1 cellular context compared by ENCODE assay signal in the genomic region with DNA sequence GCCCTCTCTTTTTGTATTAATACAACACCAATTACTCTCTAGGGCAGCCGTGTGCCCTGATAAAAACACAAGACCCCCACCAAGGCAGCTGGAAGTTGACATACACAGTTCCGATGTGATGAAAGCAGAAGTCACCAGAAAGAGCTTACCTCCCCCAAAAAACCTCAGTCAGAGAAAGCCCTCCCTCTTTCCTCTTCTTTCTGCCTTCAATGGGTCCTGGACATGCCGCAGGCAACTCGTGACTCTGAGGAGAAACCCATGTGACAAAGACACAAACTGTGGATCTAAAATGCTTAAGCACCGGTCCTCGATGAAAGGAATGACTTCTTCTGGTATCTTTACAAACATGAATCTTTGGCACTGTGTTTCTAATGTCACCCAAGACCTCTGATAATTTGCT.
TF ChIP-seq lines count a peak whose summit lies in the region.

No MANE protein-coding gene starts in this region.

TF ChIP-seq in GM23338, 12 proteins besides CTCF, POLR2A, EP300 and RAD21:
- TF ChIP-seq, protein P1, sequence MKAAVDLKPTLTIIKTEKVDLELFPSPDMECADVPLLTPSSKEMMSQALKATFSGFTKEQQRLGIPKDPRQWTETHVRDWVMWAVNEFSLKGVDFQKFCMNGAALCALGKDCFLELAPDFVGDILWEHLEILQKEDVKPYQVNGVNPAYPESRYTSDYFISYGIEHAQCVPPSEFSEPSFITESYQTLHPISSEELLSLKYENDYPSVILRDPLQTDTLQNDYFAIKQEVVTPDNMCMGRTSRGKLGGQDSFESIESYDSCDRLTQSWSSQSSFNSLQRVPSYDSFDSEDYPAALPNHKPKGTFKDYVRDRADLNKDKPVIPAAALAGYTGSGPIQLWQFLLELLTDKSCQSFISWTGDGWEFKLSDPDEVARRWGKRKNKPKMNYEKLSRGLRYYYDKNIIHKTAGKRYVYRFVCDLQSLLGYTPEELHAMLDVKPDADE (IDR thresholded peaks at IDR 0.05) = no peak
- TF ChIP-seq EZH2phosphoT487 (IDR thresholded peaks at IDR 0.05; ENCODE audit: unreplicated experiment) (no peak), NANOG (IDR thresholded peaks at IDR 0.05; ENCODE audit: borderline replicate concordance) (no peak), ZNF114 (CRISPR knock-in tag; IDR thresholded peaks at IDR 0.05) (no peak), ZNF331 (CRISPR knock-in tag; IDR thresholded peaks at IDR 0.05; ENCODE audit: low read depth) (no peak), EZH2 (IDR thresholded peaks at IDR 0.05; ENCODE audit: low read depth, unreplicated experiment) (no peak), CREB1 (CRISPR knock-in tag; IDR thresholded peaks at IDR 0.05; ENCODE audit: low read depth) (no peak), POLR2AphosphoS5 (IDR thresholded peaks at IDR 0.05; ENCODE audit: low read depth) (no peak), STAT1 (IDR thresholded peaks at IDR 0.05; ENCODE audit: unreplicated experiment) (no peak), JUNB (IDR thresholded peaks at IDR 0.05; ENCODE audit: unreplicated experiment) (no peak)
- TF ChIP-seq, protein P2, sequence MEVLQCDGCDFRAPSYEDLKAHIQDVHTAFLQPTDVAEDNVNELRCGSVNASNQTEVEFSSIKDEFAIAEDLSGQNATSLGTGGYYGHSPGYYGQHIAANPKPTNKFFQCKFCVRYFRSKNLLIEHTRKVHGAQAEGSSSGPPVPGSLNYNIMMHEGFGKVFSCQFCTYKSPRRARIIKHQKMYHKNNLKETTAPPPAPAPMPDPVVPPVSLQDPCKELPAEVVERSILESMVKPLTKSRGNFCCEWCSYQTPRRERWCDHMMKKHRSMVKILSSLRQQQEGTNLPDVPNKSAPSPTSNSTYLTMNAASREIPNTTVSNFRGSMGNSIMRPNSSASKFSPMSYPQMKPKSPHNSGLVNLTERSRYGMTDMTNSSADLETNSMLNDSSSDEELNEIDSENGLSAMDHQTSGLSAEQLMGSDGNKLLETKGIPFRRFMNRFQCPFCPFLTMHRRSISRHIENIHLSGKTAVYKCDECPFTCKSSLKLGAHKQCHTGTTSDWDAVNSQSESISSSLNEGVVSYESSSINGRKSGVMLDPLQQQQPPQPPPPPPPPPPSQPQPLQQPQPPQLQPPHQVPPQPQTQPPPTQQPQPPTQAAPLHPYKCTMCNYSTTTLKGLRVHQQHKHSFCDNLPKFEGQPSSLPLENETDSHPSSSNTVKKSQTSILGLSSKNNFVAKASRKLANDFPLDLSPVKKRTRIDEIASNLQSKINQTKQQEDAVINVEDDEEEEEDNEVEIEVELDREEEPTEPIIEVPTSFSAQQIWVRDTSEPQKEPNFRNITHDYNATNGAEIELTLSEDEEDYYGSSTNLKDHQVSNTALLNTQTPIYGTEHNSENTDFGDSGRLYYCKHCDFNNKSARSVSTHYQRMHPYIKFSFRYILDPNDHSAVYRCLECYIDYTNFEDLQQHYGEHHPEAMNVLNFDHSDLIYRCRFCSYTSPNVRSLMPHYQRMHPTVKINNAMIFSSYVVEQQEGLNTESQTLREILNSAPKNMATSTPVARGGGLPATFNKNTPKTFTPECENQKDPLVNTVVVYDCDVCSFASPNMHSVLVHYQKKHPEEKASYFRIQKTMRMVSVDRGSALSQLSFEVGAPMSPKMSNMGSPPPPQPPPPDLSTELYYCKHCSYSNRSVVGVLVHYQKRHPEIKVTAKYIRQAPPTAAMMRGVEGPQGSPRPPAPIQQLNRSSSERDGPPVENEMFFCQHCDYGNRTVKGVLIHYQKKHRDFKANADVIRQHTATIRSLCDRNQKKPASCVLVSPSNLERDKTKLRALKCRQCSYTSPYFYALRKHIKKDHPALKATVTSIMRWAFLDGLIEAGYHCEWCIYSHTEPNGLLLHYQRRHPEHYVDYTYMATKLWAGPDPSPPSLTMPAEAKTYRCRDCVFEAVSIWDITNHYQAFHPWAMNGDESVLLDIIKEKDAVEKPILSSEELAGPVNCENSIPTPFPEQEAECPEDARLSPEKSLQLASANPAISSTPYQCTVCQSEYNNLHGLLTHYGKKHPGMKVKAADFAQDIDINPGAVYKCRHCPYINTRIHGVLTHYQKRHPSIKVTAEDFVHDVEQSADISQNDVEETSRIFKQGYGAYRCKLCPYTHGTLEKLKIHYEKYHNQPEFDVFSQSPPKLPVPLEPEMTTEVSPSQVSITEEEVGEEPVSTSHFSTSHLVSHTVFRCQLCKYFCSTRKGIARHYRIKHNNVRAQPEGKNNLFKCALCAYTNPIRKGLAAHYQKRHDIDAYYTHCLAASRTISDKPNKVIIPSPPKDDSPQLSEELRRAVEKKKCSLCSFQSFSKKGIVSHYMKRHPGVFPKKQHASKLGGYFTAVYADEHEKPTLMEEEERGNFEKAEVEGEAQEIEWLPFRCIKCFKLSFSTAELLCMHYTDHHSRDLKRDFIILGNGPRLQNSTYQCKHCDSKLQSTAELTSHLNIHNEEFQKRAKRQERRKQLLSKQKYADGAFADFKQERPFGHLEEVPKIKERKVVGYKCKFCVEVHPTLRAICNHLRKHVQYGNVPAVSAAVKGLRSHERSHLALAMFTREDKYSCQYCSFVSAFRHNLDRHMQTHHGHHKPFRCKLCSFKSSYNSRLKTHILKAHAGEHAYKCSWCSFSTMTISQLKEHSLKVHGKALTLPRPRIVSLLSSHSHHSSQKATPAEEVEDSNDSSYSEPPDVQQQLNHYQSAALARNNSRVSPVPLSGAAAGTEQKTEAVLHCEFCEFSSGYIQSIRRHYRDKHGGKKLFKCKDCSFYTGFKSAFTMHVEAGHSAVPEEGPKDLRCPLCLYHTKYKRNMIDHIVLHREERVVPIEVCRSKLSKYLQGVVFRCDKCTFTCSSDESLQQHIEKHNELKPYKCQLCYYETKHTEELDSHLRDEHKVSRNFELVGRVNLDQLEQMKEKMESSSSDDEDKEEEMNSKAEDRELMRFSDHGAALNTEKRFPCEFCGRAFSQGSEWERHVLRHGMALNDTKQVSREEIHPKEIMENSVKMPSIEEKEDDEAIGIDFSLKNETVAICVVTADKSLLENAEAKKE (CRISPR knock-in tag; IDR thresholded peaks at IDR 0.05) = no peak
- TF ChIP-seq, protein P3, sequence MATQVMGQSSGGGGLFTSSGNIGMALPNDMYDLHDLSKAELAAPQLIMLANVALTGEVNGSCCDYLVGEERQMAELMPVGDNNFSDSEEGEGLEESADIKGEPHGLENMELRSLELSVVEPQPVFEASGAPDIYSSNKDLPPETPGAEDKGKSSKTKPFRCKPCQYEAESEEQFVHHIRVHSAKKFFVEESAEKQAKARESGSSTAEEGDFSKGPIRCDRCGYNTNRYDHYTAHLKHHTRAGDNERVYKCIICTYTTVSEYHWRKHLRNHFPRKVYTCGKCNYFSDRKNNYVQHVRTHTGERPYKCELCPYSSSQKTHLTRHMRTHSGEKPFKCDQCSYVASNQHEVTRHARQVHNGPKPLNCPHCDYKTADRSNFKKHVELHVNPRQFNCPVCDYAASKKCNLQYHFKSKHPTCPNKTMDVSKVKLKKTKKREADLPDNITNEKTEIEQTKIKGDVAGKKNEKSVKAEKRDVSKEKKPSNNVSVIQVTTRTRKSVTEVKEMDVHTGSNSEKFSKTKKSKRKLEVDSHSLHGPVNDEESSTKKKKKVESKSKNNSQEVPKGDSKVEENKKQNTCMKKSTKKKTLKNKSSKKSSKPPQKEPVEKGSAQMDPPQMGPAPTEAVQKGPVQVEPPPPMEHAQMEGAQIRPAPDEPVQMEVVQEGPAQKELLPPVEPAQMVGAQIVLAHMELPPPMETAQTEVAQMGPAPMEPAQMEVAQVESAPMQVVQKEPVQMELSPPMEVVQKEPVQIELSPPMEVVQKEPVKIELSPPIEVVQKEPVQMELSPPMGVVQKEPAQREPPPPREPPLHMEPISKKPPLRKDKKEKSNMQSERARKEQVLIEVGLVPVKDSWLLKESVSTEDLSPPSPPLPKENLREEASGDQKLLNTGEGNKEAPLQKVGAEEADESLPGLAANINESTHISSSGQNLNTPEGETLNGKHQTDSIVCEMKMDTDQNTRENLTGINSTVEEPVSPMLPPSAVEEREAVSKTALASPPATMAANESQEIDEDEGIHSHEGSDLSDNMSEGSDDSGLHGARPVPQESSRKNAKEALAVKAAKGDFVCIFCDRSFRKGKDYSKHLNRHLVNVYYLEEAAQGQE (IDR thresholded peaks at IDR 0.05; ENCODE audit: unreplicated experiment) = no peak
